ENCODE assay signal across 21 cellular contexts in the genomic region with DNA sequence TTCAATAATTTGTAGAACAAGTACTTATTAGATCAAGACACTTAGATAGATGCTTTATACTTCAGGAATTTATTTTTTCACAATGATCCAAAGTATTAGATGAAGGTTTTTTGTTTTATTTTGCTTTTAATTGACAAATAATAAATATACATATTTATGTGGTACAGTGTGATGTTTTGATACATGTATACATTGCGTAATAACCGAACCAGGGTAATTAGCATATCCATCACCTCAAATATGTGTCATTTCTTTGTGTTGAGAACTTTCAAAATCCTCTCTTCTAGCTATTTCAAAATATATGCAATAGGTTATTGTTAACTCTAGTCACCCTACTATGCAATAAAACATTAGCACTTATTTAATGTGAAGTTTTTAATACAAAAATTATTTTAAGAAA. TPM values are rescaled to one million over a fixed set of nuclear protein-coding genes. Genes with fewer than 3 reads are reported as not detected.
DNase-seq lines count a peak whose midpoint lies in the region; ATAC-seq, FAIRE-seq and TF ChIP-seq lines count a peak whose summit lies in the region.
"Had no signal": no experiment of that assay in that cellular context is flagged by ENCODE, and none has a peak within 500 bp of the region (broad histone marks: within the 10 kb centered on the region; RNA-seq: fewer than 3 reads in every experiment).

No MANE protein-coding gene starts in this region.

- no CpG with 5 or more reads among the region's 2 CpGs for WGBS in IMR-90 (ENCODE audit: extremely low coverage in 2 of 2, insufficient read length in 1 of 2), 2 experiments

- no peak overlapping the region for H3K23ac ChIP-seq in IMR-90 (ENCODE audit: low read depth, low read length)

- no peak overlapping the region for H4K91ac ChIP-seq in IMR-90 (ENCODE audit: insufficient read depth, low read depth, low read length)

- H3K36me3 ChIP-seq in IMR-90 (ENCODE audit: control insufficient read depth, insufficient read depth, low read length), result peaks cover 17% of the 10 kb centered on the region
- H3K36me3 ChIP-seq: BE2C had no signal

- H2BK5ac ChIP-seq in IMR-90 (ENCODE audit: low read depth, low read length, poor library complexity, severe bottlenecking), result no peak overlapping the region

- H3K4ac ChIP-seq in IMR-90 (ENCODE audit: low read depth, low read length), result no peak overlapping the region

- H3K9me3 ChIP-seq in IMR-90 (ENCODE audit: control insufficient read depth, insufficient read depth, low read length), result no peaks in the 10 kb centered on the region
- H3K9me3 ChIP-seq in T-helper 17 cell (ENCODE audit: control insufficient read depth, low read length, poor library complexity, severe bottlenecking), result no peaks in the 10 kb centered on the region
- H3K9me3 ChIP-seq: A549; BE2C; BLaER1 treated with 17β-estradiol and CSF1 and Interleukin-3, amounts not matched to agents 10 nM and 100 nM had no signal

- no peaks in the 10 kb centered on the region for H3K27me3 Mint-ChIP-seq in T-helper 17 cell
- H3K27me3 Mint-ChIP-seq: CD4-positive, alpha-beta T cell; CD8-positive, alpha-beta memory T cell had no signal

- BruUV-seq in IMR-90 (replicated peaks; lab: Mats Ljungman, UMichigan), result no TSS peak

- no peak overlapping the region for H3K9ac ChIP-seq in IMR-90 (ENCODE audit: low read depth, low read length)
- H3K9ac ChIP-seq: BLaER1 treated with 17β-estradiol and CSF1 and Interleukin-3, amounts not matched to agents 10 nM and 100 nM had no signal

- intact Hi-C loops in IMR-90 (cut with micrococcal nuclease), result no loop called here

- POLR2A ChIA-PET in IMR-90 (lab: Charles Lee; ENCODE audit: unreplicated experiment), result no interaction called here

- no peaks in the 10 kb centered on the region for H4K20me1 ChIP-seq in IMR-90 (ENCODE audit: insufficient read depth, low read length)
- H4K20me1 ChIP-seq: BLaER1 treated with 17β-estradiol and CSF1 and Interleukin-3, amounts not matched to agents 10 nM and 100 nM had no signal

- no peak for TF ChIP-seq CTCF in IMR-90 (conservative IDR thresholded peaks at IDR 0.05; ENCODE audit: low read depth, low read length)

- no peak overlapping the region for H3K4me2 ChIP-seq in IMR-90 (ENCODE audit: low read depth, low read length)
- H3K4me2 ChIP-seq: A549; BLaER1 treated with 17β-estradiol and CSF1 and Interleukin-3, amounts not matched to agents 10 nM and 100 nM had no signal

- ATAC-seq in IMR-90 (ENCODE audit: low read depth) (no peak), T-helper 17 cell (no peak)
- ATAC-seq: A549 had no signal

- H3K4me1 Mint-ChIP-seq in T-helper 17 cell, result peaks cover 10% of the 10 kb centered on the region
- H3K4me1 Mint-ChIP-seq: CD14-positive monocyte; CD8-positive, alpha-beta memory T cell had no signal

- H3K36me3 Mint-ChIP-seq in T-helper 17 cell (ENCODE audit: low read depth), result peaks cover 9% of the 10 kb centered on the region

- no peak overlapping the region for H3K4me3 ChIP-seq in IMR-90 (ENCODE audit: insufficient read depth, low read depth, low read length)
- H3K4me3 ChIP-seq: A549; BLaER1 treated with 17β-estradiol and CSF1 and Interleukin-3, amounts not matched to agents 10 nM and 100 nM had no signal

- DNase-seq in IMR-90, result no peak
- no peak for DNase-seq in T-helper 17 cell
- no peak for DNase-seq in caudate nucleus (lab: John Stamatoyannopoulos, UW)
- no peak for DNase-seq in SIG-M5 (lab: John Stamatoyannopoulos, UW)
- no peak for DNase-seq in DMS153 treated with DMSO at 0.1 percent for 48 hours (lab: John Stamatoyannopoulos, UW; ENCODE audit: unreplicated experiment)
- DNase-seq: 8988T; ACHN; AML-193; BE2C; CD4-positive, alpha-beta T cell; CD8-positive, alpha-beta memory T cell; DND-41; GOT3; H7; HCEC 1CT had no signal

- dilution Hi-C loops in IMR-90 (cut with HindIII; ENCODE audit: low sequenced_read_pairs, unreplicated experiment), result no loop called here

- H2AK9ac ChIP-seq in IMR-90 (replicated peaks; ENCODE audit: low read depth, low read length, poor library complexity), result no peak overlapping the region

- H3K4me3 Mint-ChIP-seq in T-helper 17 cell, result no peak overlapping the region
- H3K4me3 Mint-ChIP-seq: CD14-positive monocyte; CD4-positive, alpha-beta T cell; CD8-positive, alpha-beta memory T cell had no signal

- no peak overlapping the region for H2BK120ac ChIP-seq in IMR-90 (ENCODE audit: low read depth, low read length)

- TF ChIP-seq POLR2A in IMR-90 (IDR thresholded peaks at IDR 0.05; ENCODE audit: low read depth, low read length), result no peak

- no peak overlapping the region for H4K8ac ChIP-seq in IMR-90 (ENCODE audit: low read depth in 2 of 2, low read length in 2 of 2)

- H3K79me1 ChIP-seq in IMR-90 (ENCODE audit: low read depth in 1 of 2, low read length in 2 of 2), result peaks cover 0 to 4% of the 10 kb centered on the region in 2 experiments; a peak in 1 of 4 replicates

- FAIRE-seq in endometrium (lab: Jason Lieb, UNC), result peak; percentile 4
- FAIRE-seq: A549, G401.6, GM12892 had no signal

- no peak overlapping the region for H3K56ac ChIP-seq in IMR-90 (ENCODE audit: extremely low read depth, insufficient read depth, low read length)

- H2BK20ac ChIP-seq in IMR-90 (ENCODE audit: low read depth, low read length), result no peak overlapping the region

- H3K27ac ChIP-seq in IMR-90 (ENCODE audit: insufficient read depth, low read length) (no peak overlapping the region), caudate nucleus (ENCODE audit: low read depth, low read length) (no peak overlapping the region)
- H3K27ac ChIP-seq: A549; BLaER1 treated with 17β-estradiol and CSF1 and Interleukin-3, amounts not matched to agents 10 nM and 100 nM had no signal

- H3K27me3 ChIP-seq in IMR-90 (ENCODE audit: control insufficient read depth, insufficient read depth, low read length), result no peaks in the 10 kb centered on the region
- H3K27me3 ChIP-seq: BE2C; BLaER1 treated with 17β-estradiol and CSF1 and Interleukin-3, amounts not matched to agents 10 nM and 100 nM had no signal

- H3K9me1 ChIP-seq in IMR-90 (ENCODE audit: insufficient read depth, low read length), result no peaks in the 10 kb centered on the region

- CTCF ChIA-PET in IMR-90 (lab: Yijun Ruan, JAX), result no interaction called here

- no peak for TF ChIP-seq RAD21 in IMR-90 (IDR thresholded peaks at IDR 0.05; ENCODE audit: low read length)

- no peak overlapping the region for H2AK5ac ChIP-seq in IMR-90 (ENCODE audit: low read depth, low read length)

- H3K14ac ChIP-seq in IMR-90 (replicated peaks; ENCODE audit: low read depth, low read length), result no peak overlapping the region

- no peak overlapping the region for H2AFZ ChIP-seq in IMR-90 (replicated peaks; ENCODE audit: low read length, poor library complexity)

- H3K4me1 ChIP-seq in IMR-90 (ENCODE audit: control insufficient read depth, insufficient read depth, low read length), result no peaks in the 10 kb centered on the region; the same call in 1 of the 2 replicates
- H3K4me1 ChIP-seq: A549; BE2C; BLaER1 treated with 17β-estradiol and CSF1 and Interleukin-3, amounts not matched to agents 10 nM and 100 nM had no signal

- no peak overlapping the region for H4K5ac ChIP-seq in IMR-90 (ENCODE audit: low read depth, low read length)

- H3K18ac ChIP-seq in IMR-90 (ENCODE audit: low read depth, low read length), result no peak overlapping the region

- no peak overlapping the region for H2BK15ac ChIP-seq in IMR-90 (ENCODE audit: low read depth, low read length)

- in situ Hi-C loops in IMR-90 (cut with MboI; ENCODE audit: low sequenced_read_pairs), result no loop called here

- peak overlapping the region; percentile 41 for H3K27ac Mint-ChIP-seq in T-helper 17 cell
- H3K27ac Mint-ChIP-seq: CD4-positive, alpha-beta T cell had no signal

TF ChIP-seq in IMR-90, 13 proteins besides CTCF, POLR2A, EP300 and RAD21:
- TF ChIP-seq CEBPB (IDR thresholded peaks at IDR 0.05; ENCODE audit: low read depth, low read length) (peak; percentile 91), CHD1 (IDR thresholded peaks at IDR 0.05; ENCODE audit: low read depth, low read length) (no peak)

RNA-seq across cellular contexts. Expression of a gene that starts 21.4 kb away (rescaled TPM):
- total RNA-seq in IMR-90 (2012; rRNA removed) (49.1 and 58.0 TPM in 2 replicates), T-helper 17 cell (10 to 100 TPM in 1 of 2 donors, 1 to 10 TPM in 1; 9.9 to 10.4 TPM)
- 26.3 and 32.6 TPM in 2 replicates for polyA plus RNA-seq in IMR-90 (2012; rRNA removed)
- 11.5 and 14.9 TPM in 2 replicates for polyA plus RNA-seq in IMR-90 (2012; cell fraction: cytosol; rRNA removed)
- polyA plus RNA-seq in IMR-90 (2012; cell fraction: nucleus; rRNA removed; ENCODE audit: low replicate concordance), result 10.8 and 29.4 TPM in 2 replicates

RNA-seq across cellular contexts. Expression of a gene that starts 26.1 kb away (rescaled TPM):
- 39.4 and 46.8 TPM in 2 replicates for total RNA-seq in IMR-90 (2012; rRNA removed)
- 30.4 and 43.6 TPM in 2 replicates for polyA plus RNA-seq in IMR-90 (2012; rRNA removed)
- 7.4 and 15.7 TPM in 2 replicates for polyA plus RNA-seq in IMR-90 (2012; cell fraction: cytosol; rRNA removed)
- polyA plus RNA-seq in IMR-90 (2012; cell fraction: nucleus; rRNA removed; ENCODE audit: low replicate concordance), result 35.2 and 246 TPM in 2 replicates
- total RNA-seq in T-helper 17 cell, result 100 to 1,000 TPM; 273 to 293 TPM

RNA-seq across cellular contexts. Expression of a gene that starts 38.7 kb away (rescaled TPM):
- 8.6 and 12.5 TPM in 2 replicates for total RNA-seq in IMR-90 (2012; rRNA removed)
- polyA plus RNA-seq in IMR-90 (2012; rRNA removed), result 5.3 and 6.1 TPM in 2 replicates
- polyA plus RNA-seq in IMR-90 (2012; cell fraction: cytosol; rRNA removed), result 2.0 TPM in 2 replicates
- 1.8 and 20.8 TPM in 2 replicates for polyA plus RNA-seq in IMR-90 (2012; cell fraction: nucleus; rRNA removed; ENCODE audit: low replicate concordance)
- total RNA-seq in T-helper 17 cell, result 1 to 10 TPM; 3.8 to 6.5 TPM
